In the genomic region with DNA sequence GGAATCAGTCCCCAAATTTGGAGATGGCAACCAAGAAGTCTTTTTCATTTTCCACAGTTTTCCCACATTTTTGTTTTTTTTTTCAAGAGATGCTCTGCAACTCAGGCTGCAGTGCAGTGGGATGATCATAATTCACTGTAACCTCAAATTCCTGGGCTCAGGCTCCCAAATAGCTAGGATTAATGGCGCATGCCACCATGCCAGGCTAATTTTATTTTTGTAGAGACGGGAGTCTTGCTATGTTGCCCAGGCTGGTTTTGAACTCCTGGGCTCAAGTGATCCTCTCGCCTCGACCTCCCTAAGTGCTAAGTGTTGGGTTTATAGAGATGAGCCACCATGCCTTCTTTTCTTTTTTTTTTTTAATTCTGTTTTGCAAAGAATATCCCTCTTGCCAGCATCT, we compare ENCODE assay signal across 12 cellular contexts. TPM values are rescaled to one million over a fixed set of nuclear protein-coding genes. Genes with fewer than 3 reads are reported as not detected.
DNase-seq lines count a peak whose midpoint lies in the region; ATAC-seq and TF ChIP-seq lines count a peak whose summit lies in the region.
"Had no signal": no experiment of that assay in that cellular context is flagged by ENCODE, and none has a peak within 500 bp of the region (broad histone marks: within the 10 kb centered on the region; RNA-seq: fewer than 3 reads in every experiment).

No MANE protein-coding gene starts in this region.

- TF ChIP-seq POLR2A in suprapubic skin (IDR thresholded peaks at IDR 0.05): no peak

- H3K9me3 ChIP-seq in suprapubic skin: no peaks in the 10 kb centered on the region
- H3K9me3 ChIP-seq: lower lobe of right lung had no signal

- no peak for DNase-seq in activated T-cell treated with anti-CD3 and anti-CD28 coated beads, Interleukin-2, amount 50 U/mL, for 72 hours
- no peak for DNase-seq in activated T-cell treated with anti-CD3 and anti-CD28 coated beads, Interleukin-2, amount 50 U/mL, for 4 hours
- DNase-seq in activated T-helper 1 cell treated with anti-CD3 and anti-CD28 coated beads, Interleukin-12 subunit alpha, Interleukin-12 subunit beta, Interleukin-2, Interleukin-4 antibody, amounts not matched to agents 30 ng/mL and 10 ng/mL and 1 ng/mL, durations not matched to agents 14 hours and 24 hours and 36 hours (ENCODE audit: low spot score): no peak
- DNase-seq in mesothelial cell of epicardium (ENCODE audit: low spot score in 2 of 2, unreplicated experiment in 2 of 2) (no peak), suprapubic skin (ENCODE audit: low spot score in 2 of 2) (no peak), NCI-H345 treated with DMSO at 0.1 percent for 48 hours (lab: John Stamatoyannopoulos, UW; ENCODE audit: unreplicated experiment) (no peak), OCI-M1 (lab: John Stamatoyannopoulos, UW) (no peak)
- DNase-seq: activated CD4-positive, alpha-beta T cell treated with anti-CD3 and anti-CD28 coated beads, Interleukin-2, amount 50 U/mL, for 4 hours; KG1; lower lobe of right lung had no signal

- no peaks in the 10 kb centered on the region for H3K9me3 Mint-ChIP-seq in activated T-cell treated with anti-CD3 and anti-CD28 coated beads, Interleukin-2, amount 50 U/mL, for 72 hours
- H3K9me3 Mint-ChIP-seq in activated T-cell treated with anti-CD3 and anti-CD28 coated beads, Interleukin-2, amount 50 U/mL, for 4 hours: no peaks in the 10 kb centered on the region
- H3K9me3 Mint-ChIP-seq in activated T-helper 1 cell treated with anti-CD3 and anti-CD28 coated beads, Interleukin-12 subunit alpha, Interleukin-12 subunit beta, Interleukin-2, Interleukin-4 antibody, amounts not matched to agents 30 ng/mL and 10 ng/mL and 1 ng/mL, durations not matched to agents 14 hours and 24 hours and 36 hours: no peaks in the 10 kb centered on the region
- H3K9me3 Mint-ChIP-seq in mesothelial cell of epicardium: no peaks in the 10 kb centered on the region
- H3K9me3 Mint-ChIP-seq: endodermal cell had no signal

- TF ChIP-seq EP300 in suprapubic skin (IDR thresholded peaks at IDR 0.05): no peak

- H3K36me3 ChIP-seq in suprapubic skin: no peaks in the 10 kb centered on the region
- H3K36me3 ChIP-seq: lower lobe of right lung had no signal

- ATAC-seq in activated T-cell treated with anti-CD3 and anti-CD28 coated beads, Interleukin-2, amount 50 U/mL, for 72 hours (replicated peaks in 1 of 2): no peak
- no peak for ATAC-seq in activated T-cell treated with anti-CD3 and anti-CD28 coated beads, Interleukin-2, amount 50 U/mL, for 4 hours
- no peak for ATAC-seq in GM21825 (IDR thresholded peaks at IDR 0.05; ENCODE audit: unreplicated experiment)

- H3K4me1 ChIP-seq in suprapubic skin: peaks cover 39% of the 10 kb centered on the region

- intact Hi-C loops in activated T-helper 1 cell treated with anti-CD3 and anti-CD28 coated beads, Interleukin-12 subunit alpha, Interleukin-12 subunit beta, Interleukin-2, Interleukin-4 antibody, amounts not matched to agents 30 ng/mL and 10 ng/mL and 1 ng/mL, durations not matched to agents 14 hours and 24 hours and 36 hours (cut with micrococcal nuclease): loop anchor here (10.0 kb wide), 1 partner anchor 478 kb away; a partner anchor contains a TSS

- H3K27me3 ChIP-seq in suprapubic skin: no peaks in the 10 kb centered on the region

- TF ChIP-seq CTCF in mesothelial cell of epicardium (IDR thresholded peaks at IDR 0.05; ENCODE audit: unreplicated experiment) (no peak), suprapubic skin (IDR thresholded peaks at IDR 0.05) (no peak)

- 86% methylated on average over 4 of the region's 4 CpGs for WGBS in suprapubic skin

- H3K4me1 Mint-ChIP-seq in activated T-cell treated with anti-CD3 and anti-CD28 coated beads, Interleukin-2, amount 50 U/mL, for 72 hours (ENCODE audit: low read depth): peaks cover 76% of the 10 kb centered on the region
- peaks cover 61% of the 10 kb centered on the region for H3K4me1 Mint-ChIP-seq in activated T-cell treated with anti-CD3 and anti-CD28 coated beads, Interleukin-2, amount 50 U/mL, for 4 hours (ENCODE audit: low read depth)
- peaks cover 75% of the 10 kb centered on the region for H3K4me1 Mint-ChIP-seq in activated T-helper 1 cell treated with anti-CD3 and anti-CD28 coated beads, Interleukin-12 subunit alpha, Interleukin-12 subunit beta, Interleukin-2, Interleukin-4 antibody, amounts not matched to agents 30 ng/mL and 10 ng/mL and 1 ng/mL, durations not matched to agents 14 hours and 24 hours and 36 hours (ENCODE audit: low read depth)
- peaks cover 53% of the 10 kb centered on the region for H3K4me1 Mint-ChIP-seq in mesothelial cell of epicardium

- H3K27me3 Mint-ChIP-seq in activated T-cell treated with anti-CD3 and anti-CD28 coated beads, Interleukin-2, amount 50 U/mL, for 72 hours (ENCODE audit: low read depth): no peaks in the 10 kb centered on the region
- no peaks in the 10 kb centered on the region for H3K27me3 Mint-ChIP-seq in activated T-cell treated with anti-CD3 and anti-CD28 coated beads, Interleukin-2, amount 50 U/mL, for 4 hours (ENCODE audit: low read depth)
- no peaks in the 10 kb centered on the region for H3K27me3 Mint-ChIP-seq in activated T-helper 1 cell treated with anti-CD3 and anti-CD28 coated beads, Interleukin-12 subunit alpha, Interleukin-12 subunit beta, Interleukin-2, Interleukin-4 antibody, amounts not matched to agents 30 ng/mL and 10 ng/mL and 1 ng/mL, durations not matched to agents 14 hours and 24 hours and 36 hours (ENCODE audit: insufficient read depth)
- H3K27me3 Mint-ChIP-seq in mesothelial cell of epicardium (ENCODE audit: low read depth): no peaks in the 10 kb centered on the region

- H3K4me3 Mint-ChIP-seq in activated T-cell treated with anti-CD3 and anti-CD28 coated beads, Interleukin-2, amount 50 U/mL, for 72 hours: peak overlapping the region; percentile 92 to 99
- H3K4me3 Mint-ChIP-seq in activated T-cell treated with anti-CD3 and anti-CD28 coated beads, Interleukin-2, amount 50 U/mL, for 4 hours: no peak overlapping the region
- H3K4me3 Mint-ChIP-seq in activated T-helper 1 cell treated with anti-CD3 and anti-CD28 coated beads, Interleukin-12 subunit alpha, Interleukin-12 subunit beta, Interleukin-2, Interleukin-4 antibody, amounts not matched to agents 30 ng/mL and 10 ng/mL and 1 ng/mL, durations not matched to agents 14 hours and 24 hours and 36 hours: no peak overlapping the region
- H3K4me3 Mint-ChIP-seq in mesothelial cell of epicardium: no peak overlapping the region

- peak overlapping the region; percentile 76 for H3K27ac Mint-ChIP-seq in activated T-cell treated with anti-CD3 and anti-CD28 coated beads, Interleukin-2, amount 50 U/mL, for 72 hours
- H3K27ac Mint-ChIP-seq in activated T-helper 1 cell treated with anti-CD3 and anti-CD28 coated beads, Interleukin-12 subunit alpha, Interleukin-12 subunit beta, Interleukin-2, Interleukin-4 antibody, amounts not matched to agents 30 ng/mL and 10 ng/mL and 1 ng/mL, durations not matched to agents 14 hours and 24 hours and 36 hours: peak overlapping the region; percentile 91
- peak overlapping the region; percentile 100 for H3K27ac Mint-ChIP-seq in mesothelial cell of epicardium

- H3K36me3 Mint-ChIP-seq in activated T-cell treated with anti-CD3 and anti-CD28 coated beads, Interleukin-2, amount 50 U/mL, for 72 hours (ENCODE audit: insufficient read depth in 2 of 2): peaks cover 0 to 7% of the 10 kb centered on the region in 2 donors
- H3K36me3 Mint-ChIP-seq in activated T-cell treated with anti-CD3 and anti-CD28 coated beads, Interleukin-2, amount 50 U/mL, for 4 hours (ENCODE audit: insufficient read depth): no peaks in the 10 kb centered on the region
- peaks cover 4% of the 10 kb centered on the region for H3K36me3 Mint-ChIP-seq in activated T-helper 1 cell treated with anti-CD3 and anti-CD28 coated beads, Interleukin-12 subunit alpha, Interleukin-12 subunit beta, Interleukin-2, Interleukin-4 antibody, amounts not matched to agents 30 ng/mL and 10 ng/mL and 1 ng/mL, durations not matched to agents 14 hours and 24 hours and 36 hours (ENCODE audit: low read depth)
- no peaks in the 10 kb centered on the region for H3K36me3 Mint-ChIP-seq in mesothelial cell of epicardium

- H3K4me3 ChIP-seq in suprapubic skin: no peak overlapping the region
- H3K4me3 ChIP-seq: lower lobe of right lung had no signal

- H3K27ac ChIP-seq in suprapubic skin: peak overlapping the region; percentile 100

RNA-seq across cellular contexts. Expression of a gene that starts 35.2 kb away (rescaled TPM):
- total RNA-seq in activated T-cell treated with anti-CD3 and anti-CD28 coated beads, Interleukin-2, amount 50 U/mL, for 72 hours: 100 to 1,000 TPM; 270 to 291 TPM
- 100 to 1,000 TPM; 427 to 493 (median 462) TPM for total RNA-seq in activated T-cell treated with anti-CD3 and anti-CD28 coated beads, Interleukin-2, amount 50 U/mL, for 4 hours
- total RNA-seq in activated T-helper 1 cell treated with anti-CD3 and anti-CD28 coated beads, Interleukin-12 subunit alpha, Interleukin-12 subunit beta, Interleukin-2, Interleukin-4 antibody, amounts not matched to agents 30 ng/mL and 10 ng/mL and 1 ng/mL, durations not matched to agents 14 hours and 24 hours and 36 hours: 426 and 427 TPM in 2 replicates
- total RNA-seq in mesothelial cell of epicardium (245 to 257 TPM (median 255 TPM) in 3 replicates), suprapubic skin (100 to 1,000 TPM; 189 to 236 (median 222) TPM)

Comparison
In these comparisons a context has a peak if more than half of its experiments do, and no peak if none do; other contexts are left out.
1. H3K4me3 Mint-ChIP-seq: peak in activated T-cell treated with anti-CD3 and anti-CD28 coated beads, Interleukin-2, amount 50 U/mL, for 72 hours (2 of 2); none in activated T-cell treated with anti-CD3 and anti-CD28 coated beads, Interleukin-2, amount 50 U/mL, for 4 hours (single experiment), activated T-helper 1 cell treated with anti-CD3 and anti-CD28 coated beads, Interleukin-12 subunit alpha, Interleukin-12 subunit beta, Interleukin-2, Interleukin-4 antibody, amounts not matched to agents 30 ng/mL and 10 ng/mL and 1 ng/mL, durations not matched to agents 14 hours and 24 hours and 36 hours (single experiment) and mesothelial cell of epicardium (single experiment).
2. Peak in every context shown above with its lines, with median percentiles within 50 percentile points of each other: H3K27ac Mint-ChIP-seq.